ENCODE assay signal across 8 cellular contexts in the genomic region with DNA sequence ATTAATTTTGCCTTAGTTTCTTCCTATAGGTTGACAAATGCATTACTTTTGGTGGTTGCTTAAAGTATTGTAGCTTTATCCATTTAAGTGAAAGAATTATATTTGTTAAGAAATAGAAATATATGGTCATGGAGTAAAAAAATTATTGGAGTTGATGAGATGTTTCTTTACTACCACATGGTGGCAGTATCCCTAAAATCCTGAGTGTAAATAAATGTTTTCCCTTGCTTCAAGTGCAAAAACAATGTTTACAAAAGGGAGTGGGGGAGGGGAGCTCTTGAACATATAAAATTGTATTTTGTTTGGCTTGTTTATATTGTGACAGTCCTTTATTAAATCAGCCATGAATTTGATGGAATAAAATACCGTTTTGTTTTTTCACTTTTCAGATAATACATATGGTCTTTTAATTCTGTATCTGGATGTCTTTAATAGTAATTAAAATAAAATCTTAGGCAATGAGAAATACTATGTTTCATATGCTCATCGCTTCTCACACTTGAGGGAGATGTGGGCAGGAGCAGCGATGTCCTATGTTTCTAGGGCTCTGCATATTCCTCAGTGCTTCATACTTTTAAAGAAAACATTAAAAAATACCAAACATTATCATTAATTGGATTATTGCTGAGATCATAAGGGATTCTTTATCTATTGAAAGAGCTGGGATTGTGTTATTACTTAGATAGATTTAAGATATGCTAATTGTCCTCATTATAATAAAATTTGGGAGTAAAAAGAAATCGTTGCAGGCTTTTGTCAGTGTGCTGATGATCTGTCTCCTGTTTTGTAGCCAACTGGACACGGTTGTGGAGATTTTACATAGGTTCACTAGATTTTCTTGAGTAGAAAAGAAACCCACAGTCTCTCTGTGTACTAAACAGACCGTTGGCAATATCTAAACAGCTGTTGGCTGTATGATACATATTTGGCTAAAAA.
A peak's percentile ranks its signal among the peaks of the same experiment; 100 is the strongest.
DNase-seq lines count a peak whose midpoint lies in the region; ATAC-seq, FAIRE-seq and TF ChIP-seq lines count a peak whose summit lies in the region.

No MANE protein-coding gene starts in this region.

- H3K4me3 Mint-ChIP-seq in activated naive CD8-positive, alpha-beta T cell treated with anti-CD3 and anti-CD28 coated beads, Interleukin-2, amount 50 U/mL, for 24 hours, result no peak overlapping the region

- TF ChIP-seq CTCF in astrocyte of the spinal cord (IDR thresholded peaks at IDR 0.05; ENCODE audit: low read depth, low read length), result peak; percentile 49

- CTCF ChIA-PET in HEK293T (lab: Yijun Ruan, JAX), result no interaction called here

- POLR2A ChIA-PET in HEK293T (lab: Yijun Ruan, JAX), result interaction anchor here (0.9 kb wide), 1 partner anchor 938 kb away, joined by 3 read pairs; no protein-coding TSS in a partner anchor

- H3K4me1 Mint-ChIP-seq in activated naive CD8-positive, alpha-beta T cell treated with anti-CD3 and anti-CD28 coated beads, Interleukin-2, amount 50 U/mL, for 24 hours, result no peaks in the 10 kb centered on the region

- in situ Hi-C loops in astrocyte of the spinal cord (cut with HindIII; ENCODE audit: low sequenced_read_pairs), result no loop called here

- no peaks in the 10 kb centered on the region for H3K9me3 Mint-ChIP-seq in activated naive CD8-positive, alpha-beta T cell treated with anti-CD3 and anti-CD28 coated beads, Interleukin-2, amount 50 U/mL, for 24 hours

- no peak for ATAC-seq in HG02885 (IDR thresholded peaks at IDR 0.05; ENCODE audit: poor library complexity, unreplicated experiment)
- no peak for ATAC-seq in activated naive CD8-positive, alpha-beta T cell treated with anti-CD3 and anti-CD28 coated beads, Interleukin-2, amount 50 U/mL, for 24 hours

- peak; percentile 88 for FAIRE-seq in G401.6 (lab: Jason Lieb, UNC)

- H3K36me3 Mint-ChIP-seq in activated naive CD8-positive, alpha-beta T cell treated with anti-CD3 and anti-CD28 coated beads, Interleukin-2, amount 50 U/mL, for 24 hours (ENCODE audit: low read depth), result no peaks in the 10 kb centered on the region

- no peak overlapping the region for H3K27ac Mint-ChIP-seq in activated naive CD8-positive, alpha-beta T cell treated with anti-CD3 and anti-CD28 coated beads, Interleukin-2, amount 50 U/mL, for 24 hours

- DNase-seq in NCI-H1694 (lab: John Stamatoyannopoulos, UW) (peak; percentile 27), astrocyte of the spinal cord (ENCODE audit: low read depth, low spot score) (peak; percentile 23), lung microvascular endothelial cell (ENCODE audit: low read depth in 2 of 2) (peak; percentile 7 to 44), HEK293T (ENCODE audit: extremely low spot score) (no peak), activated T-cell treated with anti-CD3 and anti-CD28 coated beads for 4 hours (no peak)
- no peak for DNase-seq in activated naive CD8-positive, alpha-beta T cell treated with anti-CD3 and anti-CD28 coated beads, Interleukin-2, amount 50 U/mL, for 24 hours

- H3K27me3 Mint-ChIP-seq in activated naive CD8-positive, alpha-beta T cell treated with anti-CD3 and anti-CD28 coated beads, Interleukin-2, amount 50 U/mL, for 24 hours, result no peaks in the 10 kb centered on the region

- no peak overlapping the region for H3K4me3 ChIP-seq in astrocyte of the spinal cord (ENCODE audit: low read depth, low read length)

TF ChIP-seq in HEK293T, 16 proteins besides CTCF, POLR2A, EP300 and RAD21:
- no peak for TF ChIP-seq SUZ12 (IDR thresholded peaks at IDR 0.05)
- no peak for TF ChIP-seq BHLHE40 (IDR thresholded peaks at IDR 0.05; ENCODE audit: borderline replicate concordance)
- no peak for TF ChIP-seq TARDBP (IDR thresholded peaks at IDR 0.05)
- no peak for TF ChIP-seq NFRKB (IDR thresholded peaks at IDR 0.05)
- TF ChIP-seq CTBP1 (IDR thresholded peaks at IDR 0.05; ENCODE audit: borderline replicate concordance), result no peak

Comparison
In these comparisons a context has a peak if more than half of its experiments do, and no peak if none do; other contexts are left out.
1. DNase-seq: peak in NCI-H1694 (single experiment), astrocyte of the spinal cord (single experiment) and lung microvascular endothelial cell (2 of 2); none in HEK293T (single experiment), activated naive CD8-positive, alpha-beta T cell treated with anti-CD3 and anti-CD28 coated beads, Interleukin-2, amount 50 U/mL, for 24 hours (single experiment) and activated T-cell treated with anti-CD3 and anti-CD28 coated beads for 4 hours (single experiment).